Comparison of ENCODE assay signal across 11 cellular contexts in the genomic region with DNA sequence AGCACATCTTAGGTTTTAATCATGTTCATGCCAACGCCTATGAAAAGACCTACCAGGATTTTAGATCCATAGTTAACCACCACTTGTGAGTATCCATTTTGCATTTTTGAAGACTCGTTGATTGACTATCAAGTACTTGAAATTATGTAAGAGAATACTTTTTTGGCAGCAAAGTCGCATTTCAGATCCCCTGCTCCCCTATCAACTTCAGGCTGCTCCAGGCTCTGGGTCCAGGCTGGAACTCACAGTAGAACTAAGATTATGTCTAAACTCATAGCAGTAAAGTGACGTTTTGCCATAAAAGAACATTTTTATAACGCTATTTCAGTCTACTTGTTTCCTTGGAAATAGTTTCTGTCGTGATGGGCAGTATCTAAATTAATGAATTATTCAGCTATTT.
DNase-seq lines count a peak whose midpoint lies in the region; ATAC-seq and TF ChIP-seq lines count a peak whose summit lies in the region.
"Had no signal": no experiment of that assay in that cellular context is flagged by ENCODE, and none has a peak within 500 bp of the region (broad histone marks: within the 10 kb centered on the region; RNA-seq: fewer than 3 reads in every experiment).

No MANE protein-coding gene starts in this region.

- peak overlapping the region; percentile 71; the same call in 1 of the 2 replicates for H3K9ac ChIP-seq in SK-N-SH

- H3K4me1 ChIP-seq in SK-N-SH (ENCODE audit: control insufficient read depth in 1 of 2, insufficient read depth in 2 of 2, low read depth in 1 of 2, low read length in 1 of 2) (peaks cover 27 to 31% of the 10 kb centered on the region in 2 experiments), left ventricle myocardium inferior (peaks cover 98% of the 10 kb centered on the region)

- 43% methylated on average over 6 of the region's 6 CpGs for WGBS in SK-N-SH (ENCODE audit: low lambda C conversion rate)

- H3K27me3 ChIP-seq in SK-N-SH (ENCODE audit: insufficient read depth) (no peaks in the 10 kb centered on the region), left ventricle myocardium inferior (ENCODE audit: low read depth) (no peaks in the 10 kb centered on the region)

- no peak overlapping the region for H2AFZ ChIP-seq in SK-N-SH (ENCODE audit: low read depth)

- TF ChIP-seq CTCF in SK-N-SH (IDR thresholded peaks at IDR 0.05) (no peak), left ventricle myocardium inferior (IDR thresholded peaks at IDR 0.05; ENCODE audit: borderline replicate concordance) (no peak)

- no peak for TF ChIP-seq RAD21 in SK-N-SH (IDR thresholded peaks at IDR 0.05; ENCODE audit: low read length)

- H4K20me1 ChIP-seq in SK-N-SH (ENCODE audit: insufficient read depth) = peaks cover 57% of the 10 kb centered on the region

- H3K4me2 ChIP-seq in SK-N-SH = peak overlapping the region; percentile 75

- H3K27ac ChIP-seq in SK-N-SH (ENCODE audit: low read depth in 2 of 2, low read length in 1 of 2) (peak overlapping the region; percentile 55 to 78; a peak in 3 of 4 replicates), left ventricle myocardium inferior (replicated peaks) (peak overlapping the region; percentile 91)

- H3K4me3 ChIP-seq in SK-N-SH (ENCODE audit: low read depth in 2 of 2, low read length in 1 of 2) (peak overlapping the region; percentile 58 to 66), left ventricle myocardium inferior (peak overlapping the region; percentile 68)

- POLR2A ChIA-PET in SK-N-SH (lab: Yijun Ruan, JAX) = no interaction called here

- ATAC-seq in sciatic nerve (peak; percentile 60), GM21619 (IDR thresholded peaks at IDR 0.05; ENCODE audit: unreplicated experiment) (no peak)
- ATAC-seq: activated CD8-positive, alpha-beta T cell treated with anti-CD3 and anti-CD28 coated beads, Interleukin-2, amount 10 ng/mL, durations not matched to agents 7 days and 5 days had no signal

- TF ChIP-seq EP300 in SK-N-SH (IDR thresholded peaks at IDR 0.05; ENCODE audit: borderline replicate concordance in 1 of 2, low read depth in 1 of 2, low read length in 1 of 2) = no peak

- TF ChIP-seq POLR2A in erythroblast (IDR thresholded peaks at IDR 0.05; ENCODE audit: low read length) = no peak

- H3K9me3 ChIP-seq in SK-N-SH (no peaks in the 10 kb centered on the region), left ventricle myocardium inferior (replicated peaks) (no peaks in the 10 kb centered on the region)

- H3K36me3 ChIP-seq in SK-N-SH (replicated peaks in 1 of 2; ENCODE audit: control insufficient read depth in 1 of 2, insufficient read depth in 2 of 2, low read length in 1 of 2) = peaks cover 17 to 29% of the 10 kb centered on the region in 2 experiments
- peaks cover 14% of the 10 kb centered on the region for H3K36me3 ChIP-seq in left ventricle myocardium inferior

- peaks cover 97% of the 10 kb centered on the region for H3K79me2 ChIP-seq in SK-N-SH (ENCODE audit: insufficient read depth)

- CTCF ChIA-PET in SK-N-SH (lab: Yijun Ruan, JAX) = interaction anchor here (0.9 to 1.4 kb wide), 3 partner anchors 9 to 368 kb away, joined by 3 to 4 read pairs (median 3); no protein-coding TSS in a partner anchor

- intact Hi-C loops in left ventricle myocardium inferior (cut with micrococcal nuclease) = no loop called here
- intact Hi-C loops in sciatic nerve (cut with DNase I) = no loop called here

- no peaks in the 10 kb centered on the region for H3K9me2 ChIP-seq in SK-N-SH

- DNase-seq in GM03348 (ENCODE audit: low spot score) (peak; percentile 26), SK-N-SH (no peak), left ventricle myocardium inferior (no peak), sciatic nerve (ENCODE audit: low spot score) (no peak), erythroblast (lab: John Stamatoyannopoulos, UW) (no peak), GM19238 (ENCODE audit: insufficient read length, low spot score) (no peak), NCI-H2196 treated with DMSO at 0.1 percent for 48 hours (lab: John Stamatoyannopoulos, UW; ENCODE audit: unreplicated experiment) (no peak)
- DNase-seq: activated CD8-positive, alpha-beta T cell treated with anti-CD3 and anti-CD28 coated beads, Interleukin-2, amount 10 ng/mL, durations not matched to agents 7 days and 5 days; cerebellar nuclear complex; Karpas-422 had no signal

- peaks cover 54% of the 10 kb centered on the region for H3F3A ChIP-seq in SK-N-SH (replicated peaks; ENCODE audit: insufficient read depth)

TF ChIP-seq in SK-N-SH, 30 proteins besides CTCF, POLR2A, EP300 and RAD21:
- TF ChIP-seq SMC3 (IDR thresholded peaks at IDR 0.05; ENCODE audit: low read depth, low read length) = no peak
- TF ChIP-seq NFIC (IDR thresholded peaks at IDR 0.05; ENCODE audit: borderline replicate concordance) = no peak
- TF ChIP-seq JUND (IDR thresholded peaks at IDR 0.05) = no peak
- TF ChIP-seq, protein P1, sequence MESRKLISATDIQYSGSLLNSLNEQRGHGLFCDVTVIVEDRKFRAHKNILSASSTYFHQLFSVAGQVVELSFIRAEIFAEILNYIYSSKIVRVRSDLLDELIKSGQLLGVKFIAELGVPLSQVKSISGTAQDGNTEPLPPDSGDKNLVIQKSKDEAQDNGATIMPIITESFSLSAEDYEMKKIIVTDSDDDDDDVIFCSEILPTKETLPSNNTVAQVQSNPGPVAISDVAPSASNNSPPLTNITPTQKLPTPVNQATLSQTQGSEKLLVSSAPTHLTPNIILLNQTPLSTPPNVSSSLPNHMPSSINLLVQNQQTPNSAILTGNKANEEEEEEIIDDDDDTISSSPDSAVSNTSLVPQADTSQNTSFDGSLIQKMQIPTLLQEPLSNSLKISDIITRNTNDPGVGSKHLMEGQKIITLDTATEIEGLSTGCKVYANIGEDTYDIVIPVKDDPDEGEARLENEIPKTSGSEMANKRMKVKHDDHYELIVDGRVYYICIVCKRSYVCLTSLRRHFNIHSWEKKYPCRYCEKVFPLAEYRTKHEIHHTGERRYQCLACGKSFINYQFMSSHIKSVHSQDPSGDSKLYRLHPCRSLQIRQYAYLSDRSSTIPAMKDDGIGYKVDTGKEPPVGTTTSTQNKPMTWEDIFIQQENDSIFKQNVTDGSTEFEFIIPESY (IDR thresholded peaks at IDR 0.05; ENCODE audit: borderline replicate concordance, low read depth) = no peak
- no peak for TF ChIP-seq CHD2 (IDR thresholded peaks at IDR 0.05; ENCODE audit: low read length, partially characterized antibody)
- no peak for TF ChIP-seq TCF12 (IDR thresholded peaks at IDR 0.05)
- TF ChIP-seq FOSL2 (IDR thresholded peaks at IDR 0.05; ENCODE audit: borderline replicate concordance, low read depth) = no peak
